ENCODE assay signal across 22 cellular contexts in the genomic region with DNA sequence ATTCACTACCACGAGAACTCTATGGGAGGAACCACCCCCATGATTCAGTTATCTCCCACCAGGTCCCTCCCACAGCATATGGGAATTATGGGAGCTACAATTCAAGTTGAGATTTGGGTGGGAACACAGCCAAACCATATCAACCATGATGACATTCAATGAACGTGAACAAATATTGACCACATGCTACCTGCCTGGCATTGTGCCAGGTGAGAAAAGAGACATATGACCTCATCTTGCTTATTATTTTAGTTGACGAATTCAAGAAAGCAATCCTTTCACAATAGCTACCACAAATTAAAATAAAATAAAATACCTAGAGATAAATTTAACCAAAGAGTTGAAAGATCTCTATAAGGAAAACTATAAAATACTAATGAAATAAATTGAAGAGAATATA.
DNase-seq lines count a peak whose midpoint lies in the region; ATAC-seq, FAIRE-seq and TF ChIP-seq lines count a peak whose summit lies in the region.
"Had no signal": no experiment of that assay in that cellular context is flagged by ENCODE, and none has a peak within 500 bp of the region (broad histone marks: within the 10 kb centered on the region; RNA-seq: fewer than 3 reads in every experiment).

No MANE protein-coding gene starts in this region.

- H3K9me3 ChIP-seq in HepG2 (ENCODE audit: low read length): no peaks in the 10 kb centered on the region
- H3K9me3 ChIP-seq in right lobe of liver: no peaks in the 10 kb centered on the region
- no peaks in the 10 kb centered on the region for H3K9me3 ChIP-seq in upper lobe of left lung

- no peaks in the 10 kb centered on the region for H4K20me1 ChIP-seq in HepG2 (ENCODE audit: insufficient read depth, low read length)

- in situ Hi-C loops in HepG2 (cut with HindIII; ENCODE audit: extremely low pct_ligation_motif_present, low pct_unique_long_range_greater_than_20kb): no loop called here

- ATAC-seq in HepG2 (no peak), right lobe of liver (no peak), upper lobe of left lung (ENCODE audit: low FRiP score in 2 of 2) (no peak)
- ATAC-seq: GM12878, HCT116 had no signal

- POLR2A ChIA-PET in HepG2 (lab: Yijun Ruan, JAX): no interaction called here

- 4% methylated on average over 3 of the region's 3 CpGs for WGBS in HepG2 (ENCODE audit: low lambda C conversion rate)
- WGBS in right lobe of liver (ENCODE audit: insufficient coverage, low coverage, low lambda C conversion rate, missing lambda C conversion rate): 27% methylated on average over 3 of the region's 3 CpGs
- WGBS in upper lobe of left lung, 2 donors: 64 to 73% methylated on average over 3 of the region's 3 CpGs

- H3K4me1 ChIP-seq in HepG2 (ENCODE audit: insufficient read depth, low read length): no peaks in the 10 kb centered on the region
- H3K4me1 ChIP-seq in right lobe of liver: no peaks in the 10 kb centered on the region
- H3K4me1 ChIP-seq in upper lobe of left lung: no peaks in the 10 kb centered on the region

- intact Hi-C loops in HepG2 (cut with micrococcal nuclease; ENCODE audit: unreplicated experiment) (no loop called here), right lobe of liver (cut with DNase I) (no loop called here)

- TF ChIP-seq EP300 in HepG2 (IDR thresholded peaks at IDR 0.05; ENCODE audit: low read depth in 2 of 2, low read length in 2 of 2) (no peak), HepG2 (CRISPR knock-in tag; IDR thresholded peaks at IDR 0.05; ENCODE audit: borderline replicate concordance) (no peak), upper lobe of left lung (IDR thresholded peaks at IDR 0.05) (no peak)

- TF ChIP-seq CTCF in HepG2 (CRISPR knock-in tag; IDR thresholded peaks at IDR 0.05) (no peak), right lobe of liver (IDR thresholded peaks at IDR 0.05) (no peak), upper lobe of left lung (IDR thresholded peaks at IDR 0.05) (no peak)

- TF ChIP-seq RAD21 in HepG2 (CRISPR knock-in tag; IDR thresholded peaks at IDR 0.05): no peak

- H3K27me3 ChIP-seq in HepG2 (ENCODE audit: control insufficient read depth in 1 of 2, insufficient read depth in 2 of 2, low read length in 2 of 2): no peaks in the 10 kb centered on the region
- no peaks in the 10 kb centered on the region for H3K27me3 ChIP-seq in right lobe of liver
- no peaks in the 10 kb centered on the region for H3K27me3 ChIP-seq in upper lobe of left lung

- H3K4me3 ChIP-seq in HepG2 (replicated peaks in 1 of 3; ENCODE audit: insufficient read depth in 1 of 3, low read depth in 2 of 3, low read length in 3 of 3) (no peak overlapping the region), right lobe of liver (no peak overlapping the region), upper lobe of left lung (no peak overlapping the region)
- H3K4me3 ChIP-seq: GM12878 had no signal

- H3K4me2 ChIP-seq in HepG2 (ENCODE audit: low read depth, low read length): no peak overlapping the region

- DNase-seq in HepG2 (ENCODE audit: low spot score) (no peak), right lobe of liver (no peak), NCI-H2029 (lab: John Stamatoyannopoulos, UW) (peak; percentile 17), NCI-H69 (lab: John Stamatoyannopoulos, UW) (peak; percentile 48), AG20443 (ENCODE audit: low spot score) (no peak), upper lobe of left lung (no peak), putamen (ENCODE audit: low spot score) (no peak)
- DNase-seq: ACHN; AML-193; CD4-positive, alpha-beta T cell; DMS153; DND-41; EL; GOT3; H7; HFFc6; IMR-90 had no signal

- FAIRE-seq in HepG2 (lab: Jason Lieb, UNC): no peak
- FAIRE-seq: A204.1, GM12878 had no signal

- H3K9ac ChIP-seq in HepG2 (ENCODE audit: insufficient read depth, low read depth, low read length): no peak overlapping the region

- BruUV-seq in HepG2 (replicated peaks; lab: Mats Ljungman, UMichigan): no TSS peak

- H3K36me3 ChIP-seq in HepG2 (replicated peaks in 1 of 2; ENCODE audit: control insufficient read depth in 1 of 2, insufficient read depth in 2 of 2, low read length in 2 of 2) (no peaks in the 10 kb centered on the region), right lobe of liver (no peaks in the 10 kb centered on the region), upper lobe of left lung (no peaks in the 10 kb centered on the region)

- no peaks in the 10 kb centered on the region for H3K79me2 ChIP-seq in HepG2 (ENCODE audit: insufficient read depth, low read length)

- no peak for TF ChIP-seq POLR2A in HepG2 (IDR thresholded peaks at IDR 0.05; ENCODE audit: insufficient read depth in 1 of 2, low read depth in 2 of 2, low read length in 2 of 2)
- no peak for TF ChIP-seq POLR2A in right lobe of liver (IDR thresholded peaks at IDR 0.05)
- TF ChIP-seq POLR2A in upper lobe of left lung (IDR thresholded peaks at IDR 0.05): no peak

- CTCF ChIA-PET in HepG2 (lab: Yijun Ruan, JAX; ENCODE audit: low intra/inter-chr PET ratio, low total read pairs): no interaction called here

- no peak overlapping the region for H2AFZ ChIP-seq in HepG2 (ENCODE audit: low read length)

- H3K27ac ChIP-seq in HepG2 (ENCODE audit: extremely low read length, insufficient read depth, low read length) (no peak overlapping the region), right lobe of liver (no peak overlapping the region), upper lobe of left lung (no peak overlapping the region)
- H3K27ac ChIP-seq: C4-2B, HL-60 had no signal

TF ChIP-seq in HepG2, 621 proteins besides CTCF, POLR2A, EP300 and RAD21:
- TF ChIP-seq LCORL (IDR thresholded peaks at IDR 0.05): peak; percentile 90
- TF ChIP-seq LCORL (CRISPR knock-in tag; IDR thresholded peaks at IDR 0.05): no peak
- 0 out of 2 replicates have a peak, but pooled peaks have one; percentile 13 for TF ChIP-seq ATF7 (IDR thresholded peaks at IDR 0.05)
- no peak for TF ChIP-seq ATF7 (CRISPR knock-in tag; IDR thresholded peaks at IDR 0.05)
- no peak for TF ChIP-seq ATF3 (CRISPR knock-in tag; IDR thresholded peaks at IDR 0.05)

Comparison
In these comparisons a context has a peak if more than half of its experiments do, and no peak if none do; other contexts are left out.
1. DNase-seq: peak in NCI-H2029 (single experiment) and NCI-H69 (single experiment); none in HepG2 (single experiment), right lobe of liver (0 of 3), AG20443 (single experiment), upper lobe of left lung (0 of 2) and putamen (single experiment).